1 cellular context compared by ENCODE assay signal in the genomic region with DNA sequence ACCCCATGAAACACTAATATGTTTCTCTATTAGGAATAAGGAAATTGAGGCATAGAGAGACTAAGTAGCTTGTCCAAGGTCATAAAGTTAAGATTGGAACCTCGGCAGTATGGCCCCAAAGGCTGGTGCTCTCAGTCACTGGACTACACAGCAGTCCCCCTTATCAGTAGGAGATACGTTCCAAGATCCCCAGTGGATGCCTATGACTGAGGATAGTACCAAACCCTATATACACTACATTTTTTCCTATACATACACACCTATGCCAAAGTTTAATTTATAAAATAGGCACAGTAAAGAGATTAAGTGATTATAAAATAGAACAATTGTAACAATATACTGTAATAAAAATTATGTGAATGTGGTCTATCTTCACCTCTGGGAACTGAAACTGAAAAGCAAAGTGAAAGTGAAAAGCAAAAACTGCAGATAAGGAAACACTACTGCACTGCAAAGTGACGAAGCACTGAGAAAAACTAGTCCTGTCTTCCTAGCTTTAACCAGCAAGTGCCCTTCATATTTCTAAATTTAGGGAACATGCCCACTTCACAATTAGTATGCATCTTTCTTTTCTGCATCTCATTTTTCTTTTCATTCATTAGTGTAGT.
TF ChIP-seq lines count a peak whose summit lies in the region.

No MANE protein-coding gene starts in this region.

TF ChIP-seq in GM12878, 131 proteins besides CTCF, POLR2A, EP300 and RAD21 (continued from another document and continues in another):
- TF ChIP-seq, protein P1, sequence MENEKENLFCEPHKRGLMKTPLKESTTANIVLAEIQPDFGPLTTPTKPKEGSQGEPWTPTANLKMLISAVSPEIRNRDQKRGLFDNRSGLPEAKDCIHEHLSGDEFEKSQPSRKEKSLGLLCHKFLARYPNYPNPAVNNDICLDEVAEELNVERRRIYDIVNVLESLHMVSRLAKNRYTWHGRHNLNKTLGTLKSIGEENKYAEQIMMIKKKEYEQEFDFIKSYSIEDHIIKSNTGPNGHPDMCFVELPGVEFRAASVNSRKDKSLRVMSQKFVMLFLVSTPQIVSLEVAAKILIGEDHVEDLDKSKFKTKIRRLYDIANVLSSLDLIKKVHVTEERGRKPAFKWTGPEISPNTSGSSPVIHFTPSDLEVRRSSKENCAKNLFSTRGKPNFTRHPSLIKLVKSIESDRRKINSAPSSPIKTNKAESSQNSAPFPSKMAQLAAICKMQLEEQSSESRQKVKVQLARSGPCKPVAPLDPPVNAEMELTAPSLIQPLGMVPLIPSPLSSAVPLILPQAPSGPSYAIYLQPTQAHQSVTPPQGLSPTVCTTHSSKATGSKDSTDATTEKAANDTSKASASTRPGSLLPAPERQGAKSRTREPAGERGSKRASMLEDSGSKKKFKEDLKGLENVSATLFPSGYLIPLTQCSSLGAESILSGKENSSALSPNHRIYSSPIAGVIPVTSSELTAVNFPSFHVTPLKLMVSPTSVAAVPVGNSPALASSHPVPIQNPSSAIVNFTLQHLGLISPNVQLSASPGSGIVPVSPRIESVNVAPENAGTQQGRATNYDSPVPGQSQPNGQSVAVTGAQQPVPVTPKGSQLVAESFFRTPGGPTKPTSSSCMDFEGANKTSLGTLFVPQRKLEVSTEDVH (IDR thresholded peaks at IDR 0.05; ENCODE audit: low read depth, partially characterized antibody) = no peak
- TF ChIP-seq ZNF384 (IDR thresholded peaks at IDR 0.05; ENCODE audit: borderline replicate concordance, low read depth, low read length) (no peak), ZNF217 (IDR thresholded peaks at IDR 0.05) (no peak; the same call in 1 of the 2 replicates), BHLHE40 (IDR thresholded peaks at IDR 0.05; ENCODE audit: borderline replicate concordance in 1 of 2, low read depth in 2 of 2, low read length in 1 of 2) (0 out of 4 replicates have a peak, but pooled peaks of 1 of the 2 experiments have one; percentile 23), SMAD1 (IDR thresholded peaks at IDR 0.05; ENCODE audit: low read depth, partially characterized antibody) (no peak), FOS (IDR thresholded peaks at IDR 0.05; ENCODE audit: borderline replicate concordance, extremely low read depth, insufficient read length) (no peak), MEF2A (IDR thresholded peaks at IDR 0.05; ENCODE audit: insufficient read depth, low read depth, low read length) (0 out of 2 replicates have a peak, but pooled peaks have one; percentile 24), RB1 (IDR thresholded peaks at IDR 0.05; ENCODE audit: borderline replicate concordance) (no peak), STAT3 (IDR thresholded peaks at IDR 0.05; ENCODE audit: low read depth, low read length) (no peak), BMI1 (IDR thresholded peaks at IDR 0.05; ENCODE audit: borderline replicate concordance) (no peak), ATF7 (IDR thresholded peaks at IDR 0.05; ENCODE audit: low read depth) (peak; percentile 58), CREB1 (IDR thresholded peaks at IDR 0.05; ENCODE audit: low read depth) (0 out of 2 replicates have a peak, but pooled peaks have one; percentile 45), LARP7 (IDR thresholded peaks at IDR 0.05) (no peak), CHD2 (IDR thresholded peaks at IDR 0.05; ENCODE audit: borderline replicate concordance, low read depth, low read length) (no peak), MTA3 (IDR thresholded peaks at IDR 0.05; ENCODE audit: borderline replicate concordance, low read length) (0 out of 2 replicates have a peak, but pooled peaks have one; percentile 31), MEF2B (IDR thresholded peaks at IDR 0.05; ENCODE audit: partially characterized antibody, poor library complexity, severe bottlenecking) (peak; percentile 45), CBX5 (IDR thresholded peaks at IDR 0.05; ENCODE audit: low read depth) (no peak), RUNX3 (IDR thresholded peaks at IDR 0.05; ENCODE audit: low read length) (peak; percentile 59; the same call in 1 of the 2 replicates), MYC (IDR thresholded peaks at IDR 0.05; ENCODE audit: insufficient read depth, insufficient read length, insufficient replicate concordance, low read length, severe bottlenecking) (no peak), RAD51 (IDR thresholded peaks at IDR 0.05) (no peak), HDGF (IDR thresholded peaks at IDR 0.05) (no peak), STAT1 (conservative IDR thresholded peaks at IDR 0.05) (no peak), NFIC (IDR thresholded peaks at IDR 0.05; ENCODE audit: low read depth, low read length) (peak; percentile 61), IRF4 (IDR thresholded peaks at IDR 0.05; ENCODE audit: low read depth, low read length) (peak; percentile 35; the same call in 1 of the 2 replicates), RFX5 (IDR thresholded peaks at IDR 0.05; ENCODE audit: low read depth, low read length) (no peak), JUND (IDR thresholded peaks at IDR 0.05; ENCODE audit: low read depth, low read length) (no peak), EED (IDR thresholded peaks at IDR 0.05; ENCODE audit: low read depth) (no peak), HCFC1 (IDR thresholded peaks at IDR 0.05; ENCODE audit: low read length) (no peak), EZH2 (IDR thresholded peaks at IDR 0.05; ENCODE audit: borderline replicate concordance, control insufficient read depth, low read depth, low read length) (no peak), IKZF1 (conservative IDR thresholded peaks at IDR 0.05) (peak; percentile 41; the same call in 1 of the 2 replicates), SUZ12 (IDR thresholded peaks at IDR 0.05; ENCODE audit: unreplicated experiment) (no peak), ZBED1 (IDR thresholded peaks at IDR 0.05; ENCODE audit: borderline replicate concordance) (peak; percentile 53; the same call in 1 of the 2 replicates), BACH1 (IDR thresholded peaks at IDR 0.05; ENCODE audit: borderline replicate concordance) (0 out of 2 replicates have a peak, but pooled peaks have one; percentile 19)
- TF ChIP-seq, protein P2, sequence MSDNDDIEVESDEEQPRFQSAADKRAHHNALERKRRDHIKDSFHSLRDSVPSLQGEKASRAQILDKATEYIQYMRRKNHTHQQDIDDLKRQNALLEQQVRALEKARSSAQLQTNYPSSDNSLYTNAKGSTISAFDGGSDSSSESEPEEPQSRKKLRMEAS (IDR thresholded peaks at IDR 0.05; ENCODE audit: low read depth, low read length) = no peak
- TF ChIP-seq, protein P3, sequence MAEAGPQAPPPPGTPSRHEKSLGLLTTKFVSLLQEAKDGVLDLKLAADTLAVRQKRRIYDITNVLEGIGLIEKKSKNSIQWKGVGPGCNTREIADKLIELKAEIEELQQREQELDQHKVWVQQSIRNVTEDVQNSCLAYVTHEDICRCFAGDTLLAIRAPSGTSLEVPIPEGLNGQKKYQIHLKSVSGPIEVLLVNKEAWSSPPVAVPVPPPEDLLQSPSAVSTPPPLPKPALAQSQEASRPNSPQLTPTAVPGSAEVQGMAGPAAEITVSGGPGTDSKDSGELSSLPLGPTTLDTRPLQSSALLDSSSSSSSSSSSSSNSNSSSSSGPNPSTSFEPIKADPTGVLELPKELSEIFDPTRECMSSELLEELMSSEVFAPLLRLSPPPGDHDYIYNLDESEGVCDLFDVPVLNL (IDR thresholded peaks at IDR 0.05; ENCODE audit: low read depth, low read length) = no peak
- TF ChIP-seq, protein P4, sequence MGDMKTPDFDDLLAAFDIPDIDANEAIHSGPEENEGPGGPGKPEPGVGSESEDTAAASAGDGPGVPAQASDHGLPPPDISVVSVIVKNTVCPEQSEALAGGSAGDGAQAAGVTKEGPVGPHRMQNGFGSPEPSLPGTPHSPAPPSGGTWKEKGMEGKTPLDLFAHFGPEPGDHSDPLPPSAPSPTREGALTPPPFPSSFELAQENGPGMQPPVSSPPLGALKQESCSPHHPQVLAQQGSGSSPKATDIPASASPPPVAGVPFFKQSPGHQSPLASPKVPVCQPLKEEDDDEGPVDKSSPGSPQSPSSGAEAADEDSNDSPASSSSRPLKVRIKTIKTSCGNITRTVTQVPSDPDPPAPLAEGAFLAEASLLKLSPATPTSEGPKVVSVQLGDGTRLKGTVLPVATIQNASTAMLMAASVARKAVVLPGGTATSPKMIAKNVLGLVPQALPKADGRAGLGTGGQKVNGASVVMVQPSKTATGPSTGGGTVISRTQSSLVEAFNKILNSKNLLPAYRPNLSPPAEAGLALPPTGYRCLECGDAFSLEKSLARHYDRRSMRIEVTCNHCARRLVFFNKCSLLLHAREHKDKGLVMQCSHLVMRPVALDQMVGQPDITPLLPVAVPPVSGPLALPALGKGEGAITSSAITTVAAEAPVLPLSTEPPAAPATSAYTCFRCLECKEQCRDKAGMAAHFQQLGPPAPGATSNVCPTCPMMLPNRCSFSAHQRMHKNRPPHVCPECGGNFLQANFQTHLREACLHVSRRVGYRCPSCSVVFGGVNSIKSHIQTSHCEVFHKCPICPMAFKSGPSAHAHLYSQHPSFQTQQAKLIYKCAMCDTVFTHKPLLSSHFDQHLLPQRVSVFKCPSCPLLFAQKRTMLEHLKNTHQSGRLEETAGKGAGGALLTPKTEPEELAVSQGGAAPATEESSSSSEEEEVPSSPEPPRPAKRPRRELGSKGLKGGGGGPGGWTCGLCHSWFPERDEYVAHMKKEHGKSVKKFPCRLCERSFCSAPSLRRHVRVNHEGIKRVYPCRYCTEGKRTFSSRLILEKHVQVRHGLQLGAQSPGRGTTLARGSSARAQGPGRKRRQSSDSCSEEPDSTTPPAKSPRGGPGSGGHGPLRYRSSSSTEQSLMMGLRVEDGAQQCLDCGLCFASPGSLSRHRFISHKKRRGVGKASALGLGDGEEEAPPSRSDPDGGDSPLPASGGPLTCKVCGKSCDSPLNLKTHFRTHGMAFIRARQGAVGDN (IDR thresholded peaks at IDR 0.05) = peak; percentile 55; the same call in 1 of the 2 replicates
- TF ChIP-seq, protein P5, sequence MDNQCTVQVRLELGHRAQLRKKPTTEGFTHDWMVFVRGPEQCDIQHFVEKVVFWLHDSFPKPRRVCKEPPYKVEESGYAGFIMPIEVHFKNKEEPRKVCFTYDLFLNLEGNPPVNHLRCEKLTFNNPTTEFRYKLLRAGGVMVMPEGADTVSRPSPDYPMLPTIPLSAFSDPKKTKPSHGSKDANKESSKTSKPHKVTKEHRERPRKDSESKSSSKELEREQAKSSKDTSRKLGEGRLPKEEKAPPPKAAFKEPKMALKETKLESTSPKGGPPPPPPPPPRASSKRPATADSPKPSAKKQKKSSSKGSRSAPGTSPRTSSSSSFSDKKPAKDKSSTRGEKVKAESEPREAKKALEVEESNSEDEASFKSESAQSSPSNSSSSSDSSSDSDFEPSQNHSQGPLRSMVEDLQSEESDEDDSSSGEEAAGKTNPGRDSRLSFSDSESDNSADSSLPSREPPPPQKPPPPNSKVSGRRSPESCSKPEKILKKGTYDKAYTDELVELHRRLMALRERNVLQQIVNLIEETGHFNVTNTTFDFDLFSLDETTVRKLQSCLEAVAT (IDR thresholded peaks at IDR 0.05) = peak; percentile 82
- TF ChIP-seq, protein P6, sequence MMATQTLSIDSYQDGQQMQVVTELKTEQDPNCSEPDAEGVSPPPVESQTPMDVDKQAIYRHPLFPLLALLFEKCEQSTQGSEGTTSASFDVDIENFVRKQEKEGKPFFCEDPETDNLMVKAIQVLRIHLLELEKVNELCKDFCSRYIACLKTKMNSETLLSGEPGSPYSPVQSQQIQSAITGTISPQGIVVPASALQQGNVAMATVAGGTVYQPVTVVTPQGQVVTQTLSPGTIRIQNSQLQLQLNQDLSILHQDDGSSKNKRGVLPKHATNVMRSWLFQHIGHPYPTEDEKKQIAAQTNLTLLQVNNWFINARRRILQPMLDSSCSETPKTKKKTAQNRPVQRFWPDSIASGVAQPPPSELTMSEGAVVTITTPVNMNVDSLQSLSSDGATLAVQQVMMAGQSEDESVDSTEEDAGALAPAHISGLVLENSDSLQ (IDR thresholded peaks at IDR 0.05) = no peak
- TF ChIP-seq, protein P7, sequence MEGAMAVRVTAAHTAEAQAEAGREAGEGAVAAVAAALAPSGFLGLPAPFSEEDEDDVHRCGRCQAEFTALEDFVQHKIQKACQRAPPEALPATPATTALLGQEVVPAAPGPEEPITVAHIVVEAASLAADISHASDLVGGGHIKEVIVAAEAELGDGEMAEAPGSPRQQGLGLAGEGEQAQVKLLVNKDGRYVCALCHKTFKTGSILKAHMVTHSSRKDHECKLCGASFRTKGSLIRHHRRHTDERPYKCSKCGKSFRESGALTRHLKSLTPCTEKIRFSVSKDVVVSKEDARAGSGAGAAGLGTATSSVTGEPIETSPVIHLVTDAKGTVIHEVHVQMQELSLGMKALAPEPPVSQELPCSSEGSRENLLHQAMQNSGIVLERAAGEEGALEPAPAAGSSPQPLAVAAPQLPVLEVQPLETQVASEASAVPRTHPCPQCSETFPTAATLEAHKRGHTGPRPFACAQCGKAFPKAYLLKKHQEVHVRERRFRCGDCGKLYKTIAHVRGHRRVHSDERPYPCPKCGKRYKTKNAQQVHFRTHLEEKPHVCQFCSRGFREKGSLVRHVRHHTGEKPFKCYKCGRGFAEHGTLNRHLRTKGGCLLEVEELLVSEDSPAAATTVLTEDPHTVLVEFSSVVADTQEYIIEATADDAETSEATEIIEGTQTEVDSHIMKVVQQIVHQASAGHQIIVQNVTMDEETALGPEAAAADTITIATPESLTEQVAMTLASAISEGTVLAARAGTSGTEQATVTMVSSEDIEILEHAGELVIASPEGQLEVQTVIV (IDR thresholded peaks at IDR 0.05; ENCODE audit: borderline replicate concordance, partially characterized antibody) = no peak
- TF ChIP-seq, protein P8, sequence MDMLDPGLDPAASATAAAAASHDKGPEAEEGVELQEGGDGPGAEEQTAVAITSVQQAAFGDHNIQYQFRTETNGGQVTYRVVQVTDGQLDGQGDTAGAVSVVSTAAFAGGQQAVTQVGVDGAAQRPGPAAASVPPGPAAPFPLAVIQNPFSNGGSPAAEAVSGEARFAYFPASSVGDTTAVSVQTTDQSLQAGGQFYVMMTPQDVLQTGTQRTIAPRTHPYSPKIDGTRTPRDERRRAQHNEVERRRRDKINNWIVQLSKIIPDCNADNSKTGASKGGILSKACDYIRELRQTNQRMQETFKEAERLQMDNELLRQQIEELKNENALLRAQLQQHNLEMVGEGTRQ (IDR thresholded peaks at IDR 0.05; ENCODE audit: borderline replicate concordance, low read depth, low read length) = no peak
- TF ChIP-seq, protein P9, sequence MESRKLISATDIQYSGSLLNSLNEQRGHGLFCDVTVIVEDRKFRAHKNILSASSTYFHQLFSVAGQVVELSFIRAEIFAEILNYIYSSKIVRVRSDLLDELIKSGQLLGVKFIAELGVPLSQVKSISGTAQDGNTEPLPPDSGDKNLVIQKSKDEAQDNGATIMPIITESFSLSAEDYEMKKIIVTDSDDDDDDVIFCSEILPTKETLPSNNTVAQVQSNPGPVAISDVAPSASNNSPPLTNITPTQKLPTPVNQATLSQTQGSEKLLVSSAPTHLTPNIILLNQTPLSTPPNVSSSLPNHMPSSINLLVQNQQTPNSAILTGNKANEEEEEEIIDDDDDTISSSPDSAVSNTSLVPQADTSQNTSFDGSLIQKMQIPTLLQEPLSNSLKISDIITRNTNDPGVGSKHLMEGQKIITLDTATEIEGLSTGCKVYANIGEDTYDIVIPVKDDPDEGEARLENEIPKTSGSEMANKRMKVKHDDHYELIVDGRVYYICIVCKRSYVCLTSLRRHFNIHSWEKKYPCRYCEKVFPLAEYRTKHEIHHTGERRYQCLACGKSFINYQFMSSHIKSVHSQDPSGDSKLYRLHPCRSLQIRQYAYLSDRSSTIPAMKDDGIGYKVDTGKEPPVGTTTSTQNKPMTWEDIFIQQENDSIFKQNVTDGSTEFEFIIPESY (IDR thresholded peaks at IDR 0.05) = no peak
- TF ChIP-seq, protein P10, sequence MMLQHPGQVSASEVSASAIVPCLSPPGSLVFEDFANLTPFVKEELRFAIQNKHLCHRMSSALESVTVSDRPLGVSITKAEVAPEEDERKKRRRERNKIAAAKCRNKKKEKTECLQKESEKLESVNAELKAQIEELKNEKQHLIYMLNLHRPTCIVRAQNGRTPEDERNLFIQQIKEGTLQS (IDR thresholded peaks at IDR 0.05; ENCODE audit: borderline replicate concordance, extremely low read depth, low read depth, low read length) = no peak
